Comparison of ENCODE assay signal across 8 cellular contexts in genomic region chr1:248825573-248825908, GRCh38. TPM values are rescaled to one million over a fixed set of nuclear protein-coding genes. Genes with fewer than 3 reads are reported as not detected.
A peak's percentile ranks its signal among the peaks of the same experiment; 100 is the strongest.
DNase-seq lines count a peak whose midpoint lies in the region; ATAC-seq and TF ChIP-seq lines count a peak whose summit lies in the region.

No MANE protein-coding gene starts in this region.

- H3K36me3 Mint-ChIP-seq in activated naive CD8-positive, alpha-beta T cell treated with anti-CD3 and anti-CD28 coated beads, Interleukin-2, amount 10 ng/mL, durations not matched to agents 7 days and 5 days, result peaks cover 17% of the 10 kb centered on the region

- H3K27me3 Mint-ChIP-seq in activated naive CD8-positive, alpha-beta T cell treated with anti-CD3 and anti-CD28 coated beads, Interleukin-2, amount 10 ng/mL, durations not matched to agents 7 days and 5 days, result no peaks in the 10 kb centered on the region

- peak overlapping the region; percentile 71 for H3K4me3 ChIP-seq in kidney epithelial cell (ENCODE audit: low read depth, low read length)
- peak overlapping the region; percentile 88 for H3K4me3 ChIP-seq in thoracic aorta

- H3K4me1 ChIP-seq in thoracic aorta (ENCODE audit: control insufficient read depth in 1 of 2, low read depth in 2 of 2), result peaks cover 50 to 55% of the 10 kb centered on the region in 2 donors

- ATAC-seq in GM19043 (IDR thresholded peaks at IDR 0.05; ENCODE audit: low read depth, unreplicated experiment) (peak; percentile 1), HG02981 (IDR thresholded peaks at IDR 0.05; ENCODE audit: unreplicated experiment) (peak; percentile 6), thoracic aorta (ENCODE audit: insufficient number of reproducible peaks, low FRiP score, low read depth) (no peak), GM19328 (IDR thresholded peaks at IDR 0.05; ENCODE audit: unreplicated experiment) (no peak)
- ATAC-seq in activated naive CD8-positive, alpha-beta T cell treated with anti-CD3 and anti-CD28 coated beads, Interleukin-2, amount 10 ng/mL, durations not matched to agents 7 days and 5 days (ENCODE audit: low read depth), result peak; percentile 6

- no peaks in the 10 kb centered on the region for H3K9me3 ChIP-seq in thoracic aorta

- no peaks in the 10 kb centered on the region for H3K27me3 ChIP-seq in kidney epithelial cell (ENCODE audit: control insufficient read depth, insufficient read depth, low read length)
- H3K27me3 ChIP-seq in thoracic aorta (replicated peaks; ENCODE audit: insufficient read depth), result no peaks in the 10 kb centered on the region

- peak overlapping the region; percentile 94 for H3K4me3 Mint-ChIP-seq in activated naive CD8-positive, alpha-beta T cell treated with anti-CD3 and anti-CD28 coated beads, Interleukin-2, amount 10 ng/mL, durations not matched to agents 7 days and 5 days

- H3K27ac ChIP-seq in thoracic aorta, result peak overlapping the region; percentile 92 to 95

- no peak for DNase-seq in activated naive CD8-positive, alpha-beta T cell treated with anti-CD3 and anti-CD28 coated beads, Interleukin-2, amount 10 ng/mL, durations not matched to agents 7 days and 5 days
- no peak for DNase-seq in kidney epithelial cell (ENCODE audit: low read depth)
- DNase-seq in thoracic aorta (ENCODE audit: low spot score), result no peak
- no peak for DNase-seq in CD1c-positive myeloid dendritic cell (ENCODE audit: extremely low spot score)
- DNase-seq in GF-D8 (lab: John Stamatoyannopoulos, UW), result no peak

- no peaks in the 10 kb centered on the region for H3K36me3 ChIP-seq in kidney epithelial cell (ENCODE audit: control insufficient read depth, insufficient read depth, low read length)
- H3K36me3 ChIP-seq in thoracic aorta, result no peaks in the 10 kb centered on the region

- no peaks in the 10 kb centered on the region for H3K9me3 Mint-ChIP-seq in activated naive CD8-positive, alpha-beta T cell treated with anti-CD3 and anti-CD28 coated beads, Interleukin-2, amount 10 ng/mL, durations not matched to agents 7 days and 5 days

- H3K4me1 Mint-ChIP-seq in activated naive CD8-positive, alpha-beta T cell treated with anti-CD3 and anti-CD28 coated beads, Interleukin-2, amount 10 ng/mL, durations not matched to agents 7 days and 5 days, result peaks cover 32% of the 10 kb centered on the region

- POLR2A ChIA-PET in activated naive CD8-positive, alpha-beta T cell treated with anti-CD3 and anti-CD28 coated beads, Interleukin-2, amount 10 ng/mL, durations not matched to agents 7 days and 5 days (lab: Charles Lee), result interaction anchor here (1.0 to 3.9 kb wide), 7 partner anchors 13 to 85 kb away, joined by 4 to 74 read pairs (median 5); partner anchors contain the start of genes ZNF672 and ZNF692

- peak overlapping the region; percentile 98 for H3K27ac Mint-ChIP-seq in activated naive CD8-positive, alpha-beta T cell treated with anti-CD3 and anti-CD28 coated beads, Interleukin-2, amount 10 ng/mL, durations not matched to agents 7 days and 5 days

- no peak for TF ChIP-seq CTCF in kidney epithelial cell (IDR thresholded peaks at IDR 0.05; ENCODE audit: insufficient read depth, low read length, poor library complexity, severe bottlenecking)
- TF ChIP-seq CTCF in thoracic aorta (IDR thresholded peaks at IDR 0.05), result no peak

RNA-seq across cellular contexts. Expression of gene SH3BP5L, which starts 0.2 kb away (rescaled TPM):
- total RNA-seq in activated naive CD8-positive, alpha-beta T cell treated with anti-CD3 and anti-CD28 coated beads, Interleukin-2, amount 10 ng/mL, durations not matched to agents 7 days and 5 days, result 10 to 100 TPM; 32.8 to 34.7 TPM
- total RNA-seq in kidney epithelial cell, result 36.1 and 38.3 TPM in 2 replicates
- 10 to 100 TPM; 22.6 to 27.4 TPM for total RNA-seq in thoracic aorta

RNA-seq across cellular contexts. Expression of gene ZNF672, which starts 12.5 kb away (rescaled TPM):
- total RNA-seq in activated naive CD8-positive, alpha-beta T cell treated with anti-CD3 and anti-CD28 coated beads, Interleukin-2, amount 10 ng/mL, durations not matched to agents 7 days and 5 days, result 10 to 100 TPM; 51.0 to 53.6 TPM
- total RNA-seq in kidney epithelial cell (28.7 and 33.8 TPM in 2 replicates), thoracic aorta (10 to 100 TPM; 33.8 to 34.2 TPM)

RNA-seq across cellular contexts. Expression of gene ZNF692, which starts 33.3 kb away (rescaled TPM):
- total RNA-seq in activated naive CD8-positive, alpha-beta T cell treated with anti-CD3 and anti-CD28 coated beads, Interleukin-2, amount 10 ng/mL, durations not matched to agents 7 days and 5 days, result 10 to 100 TPM; 58.6 to 70.2 TPM
- total RNA-seq in kidney epithelial cell, result 20.4 and 32.0 TPM in 2 replicates
- 10 to 100 TPM; 21.1 to 35.3 TPM for total RNA-seq in thoracic aorta

Comparison
In these comparisons a context has a peak if more than half of its experiments do, and no peak if none do; other contexts are left out.
1. ATAC-seq: peak in GM19043 (single experiment), HG02981 (single experiment) and activated naive CD8-positive, alpha-beta T cell treated with anti-CD3 and anti-CD28 coated beads, Interleukin-2, amount 10 ng/mL, durations not matched to agents 7 days and 5 days (single experiment); none in thoracic aorta (single experiment) and GM19328 (single experiment).